2 cellular contexts compared by ENCODE assay signal in the genomic region with DNA sequence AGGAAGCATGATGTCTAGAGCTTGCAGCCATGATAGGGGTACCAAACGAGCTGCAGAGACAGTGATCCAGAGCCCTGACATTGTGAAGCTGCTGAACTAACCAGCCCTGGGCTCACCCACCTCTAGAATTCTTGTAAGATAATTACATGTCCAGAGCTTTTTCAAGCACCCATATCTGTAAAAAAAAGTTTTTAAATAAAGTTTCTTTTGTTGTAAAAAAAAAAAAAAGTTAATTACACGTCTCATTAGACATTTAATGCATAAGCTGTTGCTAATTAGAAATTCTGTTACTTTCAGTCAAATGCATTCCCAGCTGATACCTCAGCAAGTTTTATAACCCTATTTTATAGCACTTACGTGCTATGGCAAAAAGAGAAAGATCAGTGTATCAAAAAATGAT.
TF ChIP-seq lines count a peak whose summit lies in the region.

No MANE protein-coding gene starts in this region.

TF ChIP-seq in GM23338, 12 proteins besides CTCF, POLR2A, EP300 and RAD21 (continued from another document):
- TF ChIP-seq, protein P1, sequence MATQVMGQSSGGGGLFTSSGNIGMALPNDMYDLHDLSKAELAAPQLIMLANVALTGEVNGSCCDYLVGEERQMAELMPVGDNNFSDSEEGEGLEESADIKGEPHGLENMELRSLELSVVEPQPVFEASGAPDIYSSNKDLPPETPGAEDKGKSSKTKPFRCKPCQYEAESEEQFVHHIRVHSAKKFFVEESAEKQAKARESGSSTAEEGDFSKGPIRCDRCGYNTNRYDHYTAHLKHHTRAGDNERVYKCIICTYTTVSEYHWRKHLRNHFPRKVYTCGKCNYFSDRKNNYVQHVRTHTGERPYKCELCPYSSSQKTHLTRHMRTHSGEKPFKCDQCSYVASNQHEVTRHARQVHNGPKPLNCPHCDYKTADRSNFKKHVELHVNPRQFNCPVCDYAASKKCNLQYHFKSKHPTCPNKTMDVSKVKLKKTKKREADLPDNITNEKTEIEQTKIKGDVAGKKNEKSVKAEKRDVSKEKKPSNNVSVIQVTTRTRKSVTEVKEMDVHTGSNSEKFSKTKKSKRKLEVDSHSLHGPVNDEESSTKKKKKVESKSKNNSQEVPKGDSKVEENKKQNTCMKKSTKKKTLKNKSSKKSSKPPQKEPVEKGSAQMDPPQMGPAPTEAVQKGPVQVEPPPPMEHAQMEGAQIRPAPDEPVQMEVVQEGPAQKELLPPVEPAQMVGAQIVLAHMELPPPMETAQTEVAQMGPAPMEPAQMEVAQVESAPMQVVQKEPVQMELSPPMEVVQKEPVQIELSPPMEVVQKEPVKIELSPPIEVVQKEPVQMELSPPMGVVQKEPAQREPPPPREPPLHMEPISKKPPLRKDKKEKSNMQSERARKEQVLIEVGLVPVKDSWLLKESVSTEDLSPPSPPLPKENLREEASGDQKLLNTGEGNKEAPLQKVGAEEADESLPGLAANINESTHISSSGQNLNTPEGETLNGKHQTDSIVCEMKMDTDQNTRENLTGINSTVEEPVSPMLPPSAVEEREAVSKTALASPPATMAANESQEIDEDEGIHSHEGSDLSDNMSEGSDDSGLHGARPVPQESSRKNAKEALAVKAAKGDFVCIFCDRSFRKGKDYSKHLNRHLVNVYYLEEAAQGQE (IDR thresholded peaks at IDR 0.05; ENCODE audit: unreplicated experiment) = no peak
- TF ChIP-seq EZH2 (IDR thresholded peaks at IDR 0.05; ENCODE audit: low read depth, unreplicated experiment) (no peak), EZH2phosphoT487 (IDR thresholded peaks at IDR 0.05; ENCODE audit: unreplicated experiment) (no peak), ZNF331 (CRISPR knock-in tag; IDR thresholded peaks at IDR 0.05; ENCODE audit: low read depth) (no peak), ZNF114 (CRISPR knock-in tag; IDR thresholded peaks at IDR 0.05) (no peak), STAT1 (IDR thresholded peaks at IDR 0.05; ENCODE audit: unreplicated experiment) (no peak)
- TF ChIP-seq, protein P2, sequence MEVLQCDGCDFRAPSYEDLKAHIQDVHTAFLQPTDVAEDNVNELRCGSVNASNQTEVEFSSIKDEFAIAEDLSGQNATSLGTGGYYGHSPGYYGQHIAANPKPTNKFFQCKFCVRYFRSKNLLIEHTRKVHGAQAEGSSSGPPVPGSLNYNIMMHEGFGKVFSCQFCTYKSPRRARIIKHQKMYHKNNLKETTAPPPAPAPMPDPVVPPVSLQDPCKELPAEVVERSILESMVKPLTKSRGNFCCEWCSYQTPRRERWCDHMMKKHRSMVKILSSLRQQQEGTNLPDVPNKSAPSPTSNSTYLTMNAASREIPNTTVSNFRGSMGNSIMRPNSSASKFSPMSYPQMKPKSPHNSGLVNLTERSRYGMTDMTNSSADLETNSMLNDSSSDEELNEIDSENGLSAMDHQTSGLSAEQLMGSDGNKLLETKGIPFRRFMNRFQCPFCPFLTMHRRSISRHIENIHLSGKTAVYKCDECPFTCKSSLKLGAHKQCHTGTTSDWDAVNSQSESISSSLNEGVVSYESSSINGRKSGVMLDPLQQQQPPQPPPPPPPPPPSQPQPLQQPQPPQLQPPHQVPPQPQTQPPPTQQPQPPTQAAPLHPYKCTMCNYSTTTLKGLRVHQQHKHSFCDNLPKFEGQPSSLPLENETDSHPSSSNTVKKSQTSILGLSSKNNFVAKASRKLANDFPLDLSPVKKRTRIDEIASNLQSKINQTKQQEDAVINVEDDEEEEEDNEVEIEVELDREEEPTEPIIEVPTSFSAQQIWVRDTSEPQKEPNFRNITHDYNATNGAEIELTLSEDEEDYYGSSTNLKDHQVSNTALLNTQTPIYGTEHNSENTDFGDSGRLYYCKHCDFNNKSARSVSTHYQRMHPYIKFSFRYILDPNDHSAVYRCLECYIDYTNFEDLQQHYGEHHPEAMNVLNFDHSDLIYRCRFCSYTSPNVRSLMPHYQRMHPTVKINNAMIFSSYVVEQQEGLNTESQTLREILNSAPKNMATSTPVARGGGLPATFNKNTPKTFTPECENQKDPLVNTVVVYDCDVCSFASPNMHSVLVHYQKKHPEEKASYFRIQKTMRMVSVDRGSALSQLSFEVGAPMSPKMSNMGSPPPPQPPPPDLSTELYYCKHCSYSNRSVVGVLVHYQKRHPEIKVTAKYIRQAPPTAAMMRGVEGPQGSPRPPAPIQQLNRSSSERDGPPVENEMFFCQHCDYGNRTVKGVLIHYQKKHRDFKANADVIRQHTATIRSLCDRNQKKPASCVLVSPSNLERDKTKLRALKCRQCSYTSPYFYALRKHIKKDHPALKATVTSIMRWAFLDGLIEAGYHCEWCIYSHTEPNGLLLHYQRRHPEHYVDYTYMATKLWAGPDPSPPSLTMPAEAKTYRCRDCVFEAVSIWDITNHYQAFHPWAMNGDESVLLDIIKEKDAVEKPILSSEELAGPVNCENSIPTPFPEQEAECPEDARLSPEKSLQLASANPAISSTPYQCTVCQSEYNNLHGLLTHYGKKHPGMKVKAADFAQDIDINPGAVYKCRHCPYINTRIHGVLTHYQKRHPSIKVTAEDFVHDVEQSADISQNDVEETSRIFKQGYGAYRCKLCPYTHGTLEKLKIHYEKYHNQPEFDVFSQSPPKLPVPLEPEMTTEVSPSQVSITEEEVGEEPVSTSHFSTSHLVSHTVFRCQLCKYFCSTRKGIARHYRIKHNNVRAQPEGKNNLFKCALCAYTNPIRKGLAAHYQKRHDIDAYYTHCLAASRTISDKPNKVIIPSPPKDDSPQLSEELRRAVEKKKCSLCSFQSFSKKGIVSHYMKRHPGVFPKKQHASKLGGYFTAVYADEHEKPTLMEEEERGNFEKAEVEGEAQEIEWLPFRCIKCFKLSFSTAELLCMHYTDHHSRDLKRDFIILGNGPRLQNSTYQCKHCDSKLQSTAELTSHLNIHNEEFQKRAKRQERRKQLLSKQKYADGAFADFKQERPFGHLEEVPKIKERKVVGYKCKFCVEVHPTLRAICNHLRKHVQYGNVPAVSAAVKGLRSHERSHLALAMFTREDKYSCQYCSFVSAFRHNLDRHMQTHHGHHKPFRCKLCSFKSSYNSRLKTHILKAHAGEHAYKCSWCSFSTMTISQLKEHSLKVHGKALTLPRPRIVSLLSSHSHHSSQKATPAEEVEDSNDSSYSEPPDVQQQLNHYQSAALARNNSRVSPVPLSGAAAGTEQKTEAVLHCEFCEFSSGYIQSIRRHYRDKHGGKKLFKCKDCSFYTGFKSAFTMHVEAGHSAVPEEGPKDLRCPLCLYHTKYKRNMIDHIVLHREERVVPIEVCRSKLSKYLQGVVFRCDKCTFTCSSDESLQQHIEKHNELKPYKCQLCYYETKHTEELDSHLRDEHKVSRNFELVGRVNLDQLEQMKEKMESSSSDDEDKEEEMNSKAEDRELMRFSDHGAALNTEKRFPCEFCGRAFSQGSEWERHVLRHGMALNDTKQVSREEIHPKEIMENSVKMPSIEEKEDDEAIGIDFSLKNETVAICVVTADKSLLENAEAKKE (CRISPR knock-in tag; IDR thresholded peaks at IDR 0.05) = no peak
- TF ChIP-seq, protein P3, sequence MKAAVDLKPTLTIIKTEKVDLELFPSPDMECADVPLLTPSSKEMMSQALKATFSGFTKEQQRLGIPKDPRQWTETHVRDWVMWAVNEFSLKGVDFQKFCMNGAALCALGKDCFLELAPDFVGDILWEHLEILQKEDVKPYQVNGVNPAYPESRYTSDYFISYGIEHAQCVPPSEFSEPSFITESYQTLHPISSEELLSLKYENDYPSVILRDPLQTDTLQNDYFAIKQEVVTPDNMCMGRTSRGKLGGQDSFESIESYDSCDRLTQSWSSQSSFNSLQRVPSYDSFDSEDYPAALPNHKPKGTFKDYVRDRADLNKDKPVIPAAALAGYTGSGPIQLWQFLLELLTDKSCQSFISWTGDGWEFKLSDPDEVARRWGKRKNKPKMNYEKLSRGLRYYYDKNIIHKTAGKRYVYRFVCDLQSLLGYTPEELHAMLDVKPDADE (IDR thresholded peaks at IDR 0.05) = no peak
TF ChIP-seq in GM23338: peak in this region for 0.

TF ChIP-seq in K562, 482 proteins besides CTCF, POLR2A, EP300 and RAD21:
- TF ChIP-seq, protein P4, sequence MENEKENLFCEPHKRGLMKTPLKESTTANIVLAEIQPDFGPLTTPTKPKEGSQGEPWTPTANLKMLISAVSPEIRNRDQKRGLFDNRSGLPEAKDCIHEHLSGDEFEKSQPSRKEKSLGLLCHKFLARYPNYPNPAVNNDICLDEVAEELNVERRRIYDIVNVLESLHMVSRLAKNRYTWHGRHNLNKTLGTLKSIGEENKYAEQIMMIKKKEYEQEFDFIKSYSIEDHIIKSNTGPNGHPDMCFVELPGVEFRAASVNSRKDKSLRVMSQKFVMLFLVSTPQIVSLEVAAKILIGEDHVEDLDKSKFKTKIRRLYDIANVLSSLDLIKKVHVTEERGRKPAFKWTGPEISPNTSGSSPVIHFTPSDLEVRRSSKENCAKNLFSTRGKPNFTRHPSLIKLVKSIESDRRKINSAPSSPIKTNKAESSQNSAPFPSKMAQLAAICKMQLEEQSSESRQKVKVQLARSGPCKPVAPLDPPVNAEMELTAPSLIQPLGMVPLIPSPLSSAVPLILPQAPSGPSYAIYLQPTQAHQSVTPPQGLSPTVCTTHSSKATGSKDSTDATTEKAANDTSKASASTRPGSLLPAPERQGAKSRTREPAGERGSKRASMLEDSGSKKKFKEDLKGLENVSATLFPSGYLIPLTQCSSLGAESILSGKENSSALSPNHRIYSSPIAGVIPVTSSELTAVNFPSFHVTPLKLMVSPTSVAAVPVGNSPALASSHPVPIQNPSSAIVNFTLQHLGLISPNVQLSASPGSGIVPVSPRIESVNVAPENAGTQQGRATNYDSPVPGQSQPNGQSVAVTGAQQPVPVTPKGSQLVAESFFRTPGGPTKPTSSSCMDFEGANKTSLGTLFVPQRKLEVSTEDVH (IDR thresholded peaks at IDR 0.05; ENCODE audit: low read depth, partially characterized antibody) = no peak
- TF ChIP-seq, protein P5, sequence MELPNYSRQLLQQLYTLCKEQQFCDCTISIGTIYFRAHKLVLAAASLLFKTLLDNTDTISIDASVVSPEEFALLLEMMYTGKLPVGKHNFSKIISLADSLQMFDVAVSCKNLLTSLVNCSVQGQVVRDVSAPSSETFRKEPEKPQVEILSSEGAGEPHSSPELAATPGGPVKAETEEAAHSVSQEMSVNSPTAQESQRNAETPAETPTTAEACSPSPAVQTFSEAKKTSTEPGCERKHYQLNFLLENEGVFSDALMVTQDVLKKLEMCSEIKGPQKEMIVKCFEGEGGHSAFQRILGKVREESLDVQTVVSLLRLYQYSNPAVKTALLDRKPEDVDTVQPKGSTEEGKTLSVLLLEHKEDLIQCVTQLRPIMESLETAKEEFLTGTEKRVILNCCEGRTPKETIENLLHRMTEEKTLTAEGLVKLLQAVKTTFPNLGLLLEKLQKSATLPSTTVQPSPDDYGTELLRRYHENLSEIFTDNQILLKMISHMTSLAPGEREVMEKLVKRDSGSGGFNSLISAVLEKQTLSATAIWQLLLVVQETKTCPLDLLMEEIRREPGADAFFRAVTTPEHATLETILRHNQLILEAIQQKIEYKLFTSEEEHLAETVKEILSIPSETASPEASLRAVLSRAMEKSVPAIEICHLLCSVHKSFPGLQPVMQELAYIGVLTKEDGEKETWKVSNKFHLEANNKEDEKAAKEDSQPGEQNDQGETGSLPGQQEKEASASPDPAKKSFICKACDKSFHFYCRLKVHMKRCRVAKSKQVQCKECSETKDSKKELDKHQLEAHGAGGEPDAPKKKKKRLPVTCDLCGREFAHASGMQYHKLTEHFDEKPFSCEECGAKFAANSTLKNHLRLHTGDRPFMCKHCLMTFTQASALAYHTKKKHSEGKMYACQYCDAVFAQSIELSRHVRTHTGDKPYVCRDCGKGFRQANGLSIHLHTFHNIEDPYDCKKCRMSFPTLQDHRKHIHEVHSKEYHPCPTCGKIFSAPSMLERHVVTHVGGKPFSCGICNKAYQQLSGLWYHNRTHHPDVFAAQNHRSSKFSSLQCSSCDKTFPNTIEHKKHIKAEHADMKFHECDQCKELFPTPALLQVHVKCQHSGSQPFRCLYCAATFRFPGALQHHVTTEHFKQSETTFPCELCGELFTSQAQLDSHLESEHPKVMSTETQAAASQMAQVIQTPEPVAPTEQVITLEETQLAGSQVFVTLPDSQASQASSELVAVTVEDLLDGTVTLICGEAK (IDR thresholded peaks at IDR 0.05) = peak; percentile 89
- TF ChIP-seq, protein P5 (CRISPR knock-in tag; IDR thresholded peaks at IDR 0.05) = peak; percentile 72
- TF ChIP-seq ZNF384 (IDR thresholded peaks at IDR 0.05; ENCODE audit: low read depth, low read length) = peak; percentile 68; the same call in 1 of the 2 replicates
- no peak for TF ChIP-seq KHSRP (IDR thresholded peaks at IDR 0.05)
- TF ChIP-seq, protein P6, sequence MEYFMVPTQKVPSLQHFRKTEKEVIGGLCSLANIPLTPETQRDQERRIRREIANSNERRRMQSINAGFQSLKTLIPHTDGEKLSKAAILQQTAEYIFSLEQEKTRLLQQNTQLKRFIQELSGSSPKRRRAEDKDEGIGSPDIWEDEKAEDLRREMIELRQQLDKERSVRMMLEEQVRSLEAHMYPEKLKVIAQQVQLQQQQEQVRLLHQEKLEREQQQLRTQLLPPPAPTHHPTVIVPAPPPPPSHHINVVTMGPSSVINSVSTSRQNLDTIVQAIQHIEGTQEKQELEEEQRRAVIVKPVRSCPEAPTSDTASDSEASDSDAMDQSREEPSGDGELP (CRISPR knock-in tag; IDR thresholded peaks at IDR 0.05; ENCODE audit: borderline replicate concordance) = no peak
- no peak for TF ChIP-seq ZFX (CRISPR knock-in tag; IDR thresholded peaks at IDR 0.05)
